Comparison of ENCODE assay signal across 8 cellular contexts in the genomic region with DNA sequence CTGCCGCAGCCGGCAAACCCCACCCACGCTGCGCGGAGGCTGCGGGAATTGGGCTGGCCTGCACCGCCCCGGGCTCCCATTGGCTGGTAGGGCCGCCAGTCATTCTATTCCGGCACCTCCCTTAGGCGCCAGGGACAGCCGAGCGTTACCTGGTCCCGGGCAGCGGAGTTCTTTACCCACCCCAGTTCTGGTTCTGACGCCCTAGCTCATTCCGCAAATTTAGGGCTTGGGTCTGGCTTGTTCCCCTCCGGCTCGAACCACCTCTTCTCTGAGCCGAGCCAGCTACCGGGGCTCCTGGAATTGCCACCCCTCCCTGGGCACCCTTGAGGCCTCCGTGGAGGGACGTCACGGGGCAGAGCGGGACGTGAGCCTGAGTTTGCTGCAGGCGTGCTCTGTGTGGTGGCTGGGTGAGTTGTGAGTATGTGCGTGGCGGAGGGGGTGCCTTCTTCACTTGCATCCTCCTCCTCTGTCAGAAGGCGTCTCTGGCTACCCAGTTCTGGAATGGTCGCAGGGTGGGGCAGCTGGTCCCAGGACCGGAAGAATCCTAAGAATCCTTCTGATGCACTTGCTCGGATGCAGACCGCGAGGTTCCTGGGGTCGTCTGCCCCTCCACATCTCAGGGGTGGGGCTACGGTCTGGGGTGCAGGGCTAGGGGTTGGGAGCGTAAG. TPM values are rescaled to one million over a fixed set of nuclear protein-coding genes. Genes with fewer than 3 reads are reported as not detected.
DNase-seq lines count a peak whose midpoint lies in the region; ATAC-seq and TF ChIP-seq lines count a peak whose summit lies in the region.

PDZD7 (minus strand) TSS at position 2 of the 668 bp plus-strand sequence. CDS start 910 bp downstream, outside the sequence.
SFXN3 (plus strand) TSS at position 107 of the 668 bp plus-strand sequence. CDS start 3,461 bp downstream, outside the sequence.

- 1% methylated on average over 32 of the region's 38 CpGs for WGBS in prostate gland

- peaks cover 18% of the 10 kb centered on the region for H3K36me3 ChIP-seq in left ventricle myocardium inferior
- peaks cover 0 to 4% of the 10 kb centered on the region in 2 donors for H3K36me3 ChIP-seq in prostate gland

- peak within 1 kb of the TSS; percentile 88 for H3K27ac Mint-ChIP-seq in T-helper 1 cell treated with Interleukin-12 subunit alpha and Interleukin-12 subunit beta and Interleukin-4 antibody, amounts not matched to agents 30 μg/mL and 1 μg/mL, for 36 hours

- peaks cover 3% of the 10 kb centered on the region for H3K27me3 ChIP-seq in left ventricle myocardium inferior (ENCODE audit: low read depth)
- no peaks in the 10 kb centered on the region for H3K27me3 ChIP-seq in prostate gland (replicated peaks; ENCODE audit: insufficient read depth)

- peaks cover 14% of the 10 kb centered on the region for H3K36me3 Mint-ChIP-seq in T-helper 1 cell treated with Interleukin-12 subunit alpha and Interleukin-12 subunit beta and Interleukin-4 antibody, amounts not matched to agents 30 μg/mL and 1 μg/mL, for 36 hours (ENCODE audit: low read depth)

- peaks cover 17% of the 10 kb centered on the region for H3K4me1 Mint-ChIP-seq in T-helper 1 cell treated with Interleukin-12 subunit alpha and Interleukin-12 subunit beta and Interleukin-4 antibody, amounts not matched to agents 30 μg/mL and 1 μg/mL, for 36 hours (ENCODE audit: low read depth)

- H3K4me3 Mint-ChIP-seq in T-helper 1 cell treated with Interleukin-12 subunit alpha and Interleukin-12 subunit beta and Interleukin-4 antibody, amounts not matched to agents 30 μg/mL and 1 μg/mL, for 36 hours: peak within 1 kb of the TSS; percentile 87

- H3K9me3 ChIP-seq in left ventricle myocardium inferior (replicated peaks): no peaks in the 10 kb centered on the region
- no peaks in the 10 kb centered on the region for H3K9me3 ChIP-seq in prostate gland

- H3K4me3 ChIP-seq in left ventricle myocardium inferior (peak within 1 kb of the TSS; percentile 94), prostate gland (peak within 1 kb of the TSS; percentile 70 to 75)

- H3K27ac ChIP-seq in left ventricle myocardium inferior (replicated peaks) (peak within 1 kb of the TSS; percentile 97), prostate gland (peak within 1 kb of the TSS; percentile 97)

- peak; percentile 82 for TF ChIP-seq POLR2A in prostate gland (IDR thresholded peaks at IDR 0.05)

- intact Hi-C loops in left ventricle myocardium inferior (cut with micrococcal nuclease) (no loop called here), prostate gland (cut with DNase I) (loop anchor here (5.0 kb wide), 1 partner anchor 36 kb away; no protein-coding TSS in a partner anchor)

- H3K9me3 Mint-ChIP-seq in T-helper 1 cell treated with Interleukin-12 subunit alpha and Interleukin-12 subunit beta and Interleukin-4 antibody, amounts not matched to agents 30 μg/mL and 1 μg/mL, for 36 hours: no peaks in the 10 kb centered on the region

- H3K27me3 Mint-ChIP-seq in T-helper 1 cell treated with Interleukin-12 subunit alpha and Interleukin-12 subunit beta and Interleukin-4 antibody, amounts not matched to agents 30 μg/mL and 1 μg/mL, for 36 hours (ENCODE audit: low read depth): peaks cover 17% of the 10 kb centered on the region

- peak; percentile 93 for ATAC-seq in HG02763 (IDR thresholded peaks at IDR 0.05; ENCODE audit: unreplicated experiment)

- DNase-seq in GM10266 (ENCODE audit: extremely low spot score): peak; percentile 96
- peak; percentile 70 for DNase-seq in NCI-H1436 treated with DMSO at 0.1 percent for 48 hours (lab: John Stamatoyannopoulos, UW)
- peak; percentile 82 for DNase-seq in amniotic stem cell (lab: John Stamatoyannopoulos, UW)
- DNase-seq in left ventricle myocardium inferior: peak; percentile 99
- DNase-seq in prostate gland (ENCODE audit: low spot score): peak; percentile 95
- peak; percentile 96 for DNase-seq in ureter (ENCODE audit: low spot score)

- TF ChIP-seq CTCF in GM10266 (IDR thresholded peaks at IDR 0.05; ENCODE audit: control insufficient read depth, insufficient read depth, low read depth, missing control alignments): no peak
- no peak for TF ChIP-seq CTCF in left ventricle myocardium inferior (IDR thresholded peaks at IDR 0.05; ENCODE audit: borderline replicate concordance)
- TF ChIP-seq CTCF in prostate gland (IDR thresholded peaks at IDR 0.05): peak in 1 of 4 experiments; percentile 32

- H3K4me1 ChIP-seq in left ventricle myocardium inferior (peaks cover 40% of the 10 kb centered on the region), prostate gland (replicated peaks) (peaks cover 16% of the 10 kb centered on the region)

RNA-seq across cellular contexts. Expression of gene PDZD7, which starts in this region (rescaled TPM):
- total RNA-seq in left ventricle myocardium inferior: 0.27 TPM
- 1 to 10 TPM in 1 of 2 donors, under 1 TPM in 1; 0.82 to 1.5 TPM for total RNA-seq in prostate gland
- 0.18 TPM for total RNA-seq in ureter

RNA-seq across cellular contexts. Expression of gene SFXN3, which starts in this region (rescaled TPM):
- total RNA-seq in left ventricle myocardium inferior: 13.4 TPM
- total RNA-seq in prostate gland: 10 to 100 TPM; 20.7 to 65.4 TPM
- total RNA-seq in ureter: 36.8 TPM

Comparison
In these comparisons a context has a peak if more than half of its experiments do, and no peak if none do; other contexts are left out.
1. Peak in every context shown above with its lines: DNase-seq, ATAC-seq, H3K4me3 ChIP-seq and H3K27ac ChIP-seq.